ENCODE assay signal across 17 cellular contexts in genomic region chr10:115844592-115844991, GRCh38.
DNase-seq lines count a peak whose midpoint lies in the region; ATAC-seq and TF ChIP-seq lines count a peak whose summit lies in the region.
"Had no signal": no experiment of that assay in that cellular context is flagged by ENCODE, and none has a peak within 500 bp of the region (broad histone marks: within the 10 kb centered on the region; RNA-seq: fewer than 3 reads in every experiment).

No MANE protein-coding gene starts in this region.

- H3K9me3 Mint-ChIP-seq in activated CD8-positive, alpha-beta T cell treated with anti-CD3 and anti-CD28 coated beads for 36 hours = no peaks in the 10 kb centered on the region
- H3K9me3 Mint-ChIP-seq in CD4-positive, alpha-beta memory T cell = peaks cover 0 to 5% (median 2%) of the 10 kb centered on the region in 8 donors
- H3K9me3 Mint-ChIP-seq: activated B cell treated with CpG ODN at 0.5 μM for 24 hours; activated naive CD8-positive, alpha-beta T cell treated with anti-CD3 and anti-CD28 coated beads for 36 hours had no signal

- H3K4me1 ChIP-seq in right atrium auricular region (no peaks in the 10 kb centered on the region), body of pancreas (no peaks in the 10 kb centered on the region), right cardiac atrium (ENCODE audit: control insufficient read depth, insufficient read depth, low read length) (peaks cover 1% of the 10 kb centered on the region)
- no peaks in the 10 kb centered on the region for H3K4me1 ChIP-seq in CD4-positive, alpha-beta memory T cell (ENCODE audit: insufficient read depth, low read length)
- H3K4me1 ChIP-seq: transverse colon had no signal

- DNase-seq in Right ventricle myocardium inferior (ENCODE audit: missing footprints) (no peak), right atrium auricular region (ENCODE audit: low spot score) (no peak), body of pancreas (peak in 2 of 4 donors; percentile 5 to 37), right cardiac atrium (peak in 1 of 3 donors; percentile 70)
- DNase-seq in activated CD8-positive, alpha-beta T cell treated with anti-CD3 and anti-CD28 coated beads for 36 hours = no peak
- DNase-seq in CD4-positive, alpha-beta memory T cell = no peak
- DNase-seq: activated B cell treated with CpG ODN at 0.5 μM for 24 hours; activated naive CD8-positive, alpha-beta T cell treated with anti-CD3 and anti-CD28 coated beads for 36 hours; DMS79; hippocampal formation; NCI-H510A treated with DMSO at 0.1 percent for 48 hours; SIG-M5; stimulated activated naive B cell treated with anti-CD40 and anti-IgM and Interleukin-4, amounts not matched to agents 10 μg/mL and 1 μg/mL and 100 μg/mL, for 72 hours; transverse colon had no signal

- 3 to 11% methylated on average over 3 of the region's 3 CpGs for WGBS in body of pancreas, 2 donors
- 25% methylated on average over 3 of the region's 3 CpGs for WGBS in right cardiac atrium

- no peaks in the 10 kb centered on the region for H3K27me3 Mint-ChIP-seq in activated CD8-positive, alpha-beta T cell treated with anti-CD3 and anti-CD28 coated beads for 36 hours
- no peaks in the 10 kb centered on the region for H3K27me3 Mint-ChIP-seq in CD4-positive, alpha-beta memory T cell
- H3K27me3 Mint-ChIP-seq: activated B cell treated with CpG ODN at 0.5 μM for 24 hours; activated naive CD8-positive, alpha-beta T cell treated with anti-CD3 and anti-CD28 coated beads for 36 hours; stimulated activated naive B cell treated with anti-CD40 and anti-IgM and Interleukin-4, amounts not matched to agents 10 μg/mL and 1 μg/mL and 100 μg/mL, for 72 hours had no signal

- H3K4me1 Mint-ChIP-seq in activated CD8-positive, alpha-beta T cell treated with anti-CD3 and anti-CD28 coated beads for 36 hours (ENCODE audit: low read depth) = no peaks in the 10 kb centered on the region
- peaks cover 0 to 2% (median 0%) of the 10 kb centered on the region in 4 donors for H3K4me1 Mint-ChIP-seq in CD4-positive, alpha-beta memory T cell
- H3K4me1 Mint-ChIP-seq: activated B cell treated with CpG ODN at 0.5 μM for 24 hours; activated naive CD8-positive, alpha-beta T cell treated with anti-CD3 and anti-CD28 coated beads for 36 hours; stimulated activated naive B cell treated with anti-CD40 and anti-IgM and Interleukin-4, amounts not matched to agents 10 μg/mL and 1 μg/mL and 100 μg/mL, for 72 hours had no signal

- ATAC-seq in Right ventricle myocardium inferior (peak; percentile 95), body of pancreas (peak; percentile 52), right cardiac atrium (peak; percentile 92 to 97), HG02870 (IDR thresholded peaks at IDR 0.05; ENCODE audit: unreplicated experiment) (no peak), GM18502 (IDR thresholded peaks at IDR 0.05; ENCODE audit: poor library complexity, unreplicated experiment) (no peak)
- no peak for ATAC-seq in activated CD8-positive, alpha-beta T cell treated with anti-CD3 and anti-CD28 coated beads for 36 hours
- ATAC-seq: esophagus mucosa; stimulated activated naive B cell treated with anti-CD40 and anti-IgM and Interleukin-4, amounts not matched to agents 10 μg/mL and 1 μg/mL and 100 μg/mL, for 72 hours had no signal

- H3K9me3 ChIP-seq in right atrium auricular region (no peaks in the 10 kb centered on the region), body of pancreas (no peaks in the 10 kb centered on the region), right cardiac atrium (ENCODE audit: control insufficient read depth, low read length) (no peaks in the 10 kb centered on the region)
- H3K9me3 ChIP-seq in CD4-positive, alpha-beta memory T cell (ENCODE audit: control insufficient read depth in 1 of 2, low read length in 2 of 2) = no peaks in the 10 kb centered on the region
- H3K9me3 ChIP-seq: transverse colon had no signal

- no peak overlapping the region for H3K4me3 Mint-ChIP-seq in activated CD8-positive, alpha-beta T cell treated with anti-CD3 and anti-CD28 coated beads for 36 hours
- H3K4me3 Mint-ChIP-seq in CD4-positive, alpha-beta memory T cell = no peak overlapping the region
- H3K4me3 Mint-ChIP-seq: activated B cell treated with CpG ODN at 0.5 μM for 24 hours; activated naive CD8-positive, alpha-beta T cell treated with anti-CD3 and anti-CD28 coated beads for 36 hours; stimulated activated naive B cell treated with anti-CD40 and anti-IgM and Interleukin-4, amounts not matched to agents 10 μg/mL and 1 μg/mL and 100 μg/mL, for 72 hours had no signal

- POLR2A ChIA-PET in activated CD8-positive, alpha-beta T cell treated with anti-CD3 and anti-CD28 coated beads for 36 hours (lab: Charles Lee) = no interaction called here
- POLR2A ChIA-PET in CD4-positive, alpha-beta memory T cell (lab: Charles Lee; ENCODE audit: partially characterized antibody) = no interaction called here

- no peak overlapping the region for H3K27ac Mint-ChIP-seq in activated CD8-positive, alpha-beta T cell treated with anti-CD3 and anti-CD28 coated beads for 36 hours
- no peak overlapping the region for H3K27ac Mint-ChIP-seq in CD4-positive, alpha-beta memory T cell
- H3K27ac Mint-ChIP-seq: activated B cell treated with CpG ODN at 0.5 μM for 24 hours; activated naive CD8-positive, alpha-beta T cell treated with anti-CD3 and anti-CD28 coated beads for 36 hours; stimulated activated naive B cell treated with anti-CD40 and anti-IgM and Interleukin-4, amounts not matched to agents 10 μg/mL and 1 μg/mL and 100 μg/mL, for 72 hours had no signal

- H3K27me3 ChIP-seq in right atrium auricular region (no peaks in the 10 kb centered on the region), body of pancreas (peaks cover 0 to 6% of the 10 kb centered on the region in 2 donors), right cardiac atrium (ENCODE audit: control insufficient read depth, insufficient read depth) (no peaks in the 10 kb centered on the region)
- no peaks in the 10 kb centered on the region for H3K27me3 ChIP-seq in CD4-positive, alpha-beta memory T cell (ENCODE audit: insufficient read depth, low read length)
- H3K27me3 ChIP-seq: transverse colon had no signal

- H3K36me3 ChIP-seq in right atrium auricular region = no peaks in the 10 kb centered on the region
- H3K36me3 ChIP-seq in body of pancreas (replicated peaks in 1 of 2; ENCODE audit: insufficient read depth in 1 of 2, low read depth in 2 of 2) = no peaks in the 10 kb centered on the region
- H3K36me3 ChIP-seq in CD4-positive, alpha-beta memory T cell (ENCODE audit: insufficient read depth, low read length) = no peaks in the 10 kb centered on the region
- H3K36me3 ChIP-seq: transverse colon had no signal

- no peak for TF ChIP-seq POLR2A in body of pancreas (IDR thresholded peaks at IDR 0.05)

- CTCF ChIA-PET in activated CD8-positive, alpha-beta T cell treated with anti-CD3 and anti-CD28 coated beads for 36 hours (lab: Charles Lee) = interaction anchor here (0.9 kb wide), 1 partner anchor 45 kb away, joined by 3 read pairs; no protein-coding TSS in a partner anchor
- CTCF ChIA-PET in CD4-positive, alpha-beta memory T cell (lab: Charles Lee; ENCODE audit: partially characterized antibody) = no interaction called here

- H3K4me3 ChIP-seq in right atrium auricular region (no peak overlapping the region), body of pancreas (no peak overlapping the region), right cardiac atrium (ENCODE audit: low read length) (no peak overlapping the region)
- H3K4me3 ChIP-seq in CD4-positive, alpha-beta memory T cell (ENCODE audit: low read length in 2 of 2) = no peak overlapping the region
- H3K4me3 ChIP-seq: transverse colon had no signal

- intact Hi-C loops in Right ventricle myocardium inferior (cut with DNase I) = no loop called here
- intact Hi-C loops in body of pancreas (cut with DNase I) = no loop called here
- intact Hi-C loops in right cardiac atrium (cut with DNase I) = no loop called here
- intact Hi-C loops in activated CD8-positive, alpha-beta T cell treated with anti-CD3 and anti-CD28 coated beads for 36 hours (cut with micrococcal nuclease) = no loop called here
- intact Hi-C loops in CD4-positive, alpha-beta memory T cell (cut with micrococcal nuclease) = no loop called here

- H3K27ac ChIP-seq in right atrium auricular region (no peak overlapping the region), body of pancreas (no peak overlapping the region), right cardiac atrium (ENCODE audit: low read length) (no peak overlapping the region)
- no peak overlapping the region for H3K27ac ChIP-seq in CD4-positive, alpha-beta memory T cell (ENCODE audit: low read depth, low read length)
- H3K27ac ChIP-seq: transverse colon had no signal

- no peaks in the 10 kb centered on the region for H3K36me3 Mint-ChIP-seq in activated CD8-positive, alpha-beta T cell treated with anti-CD3 and anti-CD28 coated beads for 36 hours (ENCODE audit: low read depth)
- H3K36me3 Mint-ChIP-seq in CD4-positive, alpha-beta memory T cell = no peaks in the 10 kb centered on the region
- H3K36me3 Mint-ChIP-seq: activated naive CD8-positive, alpha-beta T cell treated with anti-CD3 and anti-CD28 coated beads for 36 hours; stimulated activated naive B cell treated with anti-CD40 and anti-IgM and Interleukin-4, amounts not matched to agents 10 μg/mL and 1 μg/mL and 100 μg/mL, for 72 hours had no signal

- TF ChIP-seq CTCF in right atrium auricular region (IDR thresholded peaks at IDR 0.05) (no peak), body of pancreas (IDR thresholded peaks at IDR 0.05) (no peak)
- no peak for TF ChIP-seq CTCF in activated CD8-positive, alpha-beta T cell treated with anti-CD3 and anti-CD28 coated beads for 36 hours (IDR thresholded peaks at IDR 0.05)

Comparison
In these comparisons a context has a peak if more than half of its experiments do, and no peak if none do; other contexts are left out.
1. ATAC-seq: peak in Right ventricle myocardium inferior (single experiment), body of pancreas (single experiment) and right cardiac atrium (2 of 2); none in activated CD8-positive, alpha-beta T cell treated with anti-CD3 and anti-CD28 coated beads for 36 hours (single experiment), HG02870 (single experiment) and GM18502 (single experiment).